11 cellular contexts compared by ENCODE assay signal in genomic region chr18:55585050-55585449, GRCh38. TPM values are rescaled to one million over a fixed set of nuclear protein-coding genes. Genes with fewer than 3 reads are reported as not detected.
DNase-seq lines count a peak whose midpoint lies in the region; ATAC-seq and TF ChIP-seq lines count a peak whose summit lies in the region.
"Had no signal": no experiment of that assay in that cellular context is flagged by ENCODE, and none has a peak within 500 bp of the region (broad histone marks: within the 10 kb centered on the region; RNA-seq: fewer than 3 reads in every experiment).

No MANE protein-coding gene starts in this region.

- peaks cover 5% of the 10 kb centered on the region for H4K20me1 ChIP-seq in smooth muscle cell (ENCODE audit: low read depth)

- H3F3A ChIP-seq in smooth muscle cell (ENCODE audit: low read depth), result peaks cover 4% of the 10 kb centered on the region

- H3K79me2 ChIP-seq in smooth muscle cell (ENCODE audit: low read depth), result peaks cover 86% of the 10 kb centered on the region

- in situ Hi-C loops in astrocyte of the spinal cord (cut with HindIII; ENCODE audit: low sequenced_read_pairs), result no loop called here

- H3K27me3 Mint-ChIP-seq in activated T-cell treated with anti-CD3 and anti-CD28 coated beads, Interleukin-2, amount 50 U/mL, for 4 hours (ENCODE audit: low read depth), result peaks cover 50% of the 10 kb centered on the region

- ATAC-seq in activated T-cell treated with anti-CD3 and anti-CD28 coated beads, Interleukin-2, amount 50 U/mL, for 4 hours, result no peak
- no peak for ATAC-seq in GM19397 (IDR thresholded peaks at IDR 0.05; ENCODE audit: unreplicated experiment)

- H3K27ac ChIP-seq in layer of hippocampus (ENCODE audit: low read depth, low read length), result peak overlapping the region; percentile 89
- peak overlapping the region; percentile 79 for H3K27ac ChIP-seq in smooth muscle cell (ENCODE audit: low read depth)

- H2AFZ ChIP-seq in smooth muscle cell (ENCODE audit: low read depth), result peak overlapping the region; percentile 28

- H3K27me3 ChIP-seq in layer of hippocampus (ENCODE audit: control insufficient read depth, insufficient read depth, low read length) (no peaks in the 10 kb centered on the region), smooth muscle cell (ENCODE audit: low read depth) (no peaks in the 10 kb centered on the region)

- H3K9me3 Mint-ChIP-seq in activated T-cell treated with anti-CD3 and anti-CD28 coated beads, Interleukin-2, amount 50 U/mL, for 4 hours, result no peaks in the 10 kb centered on the region

- H3K4me1 Mint-ChIP-seq in activated T-cell treated with anti-CD3 and anti-CD28 coated beads, Interleukin-2, amount 50 U/mL, for 4 hours (ENCODE audit: low read depth), result peaks cover 19% of the 10 kb centered on the region

- no peak overlapping the region for H3K4me3 Mint-ChIP-seq in activated T-cell treated with anti-CD3 and anti-CD28 coated beads, Interleukin-2, amount 50 U/mL, for 4 hours

- DNase-seq in astrocyte of the spinal cord (ENCODE audit: low read depth, low spot score) (peak; percentile 18), smooth muscle cell (lab: John Stamatoyannopoulos, UW; ENCODE audit: unreplicated experiment) (no peak), hippocampal formation (lab: John Stamatoyannopoulos, UW) (no peak), hypothalamus (lab: John Stamatoyannopoulos, UW) (no peak)
- DNase-seq in activated T-cell treated with anti-CD3 and anti-CD28 coated beads, Interleukin-2, amount 50 U/mL, for 4 hours, result no peak
- DNase-seq: activated CD8-positive, alpha-beta memory T cell treated with anti-CD3 and anti-CD28 coated beads, Interleukin-2, amount 50 U/mL, for 48 hours; DMS79; NCI-H510A had no signal

- H3K4me2 ChIP-seq in smooth muscle cell, result peak overlapping the region; percentile 94

- no peak for TF ChIP-seq CTCF in astrocyte of the spinal cord (IDR thresholded peaks at IDR 0.05; ENCODE audit: low read depth, low read length)
- no peak for TF ChIP-seq CTCF in smooth muscle cell (IDR thresholded peaks at IDR 0.05; ENCODE audit: borderline replicate concordance, insufficient read depth, poor library complexity, severe bottlenecking)

- peak overlapping the region; percentile 42; the same call in 1 of the 2 replicates for H3K9ac ChIP-seq in ES-I3 (ENCODE audit: low read depth, low read length)
- H3K9ac ChIP-seq in smooth muscle cell (ENCODE audit: low read depth), result peak overlapping the region; percentile 76

- H3K9me3 ChIP-seq in ES-I3 (ENCODE audit: control insufficient read depth, insufficient read depth, low read length), result no peaks in the 10 kb centered on the region
- no peaks in the 10 kb centered on the region for H3K9me3 ChIP-seq in smooth muscle cell (replicated peaks; ENCODE audit: low read depth)

- peaks cover 37% of the 10 kb centered on the region for H3K4me1 ChIP-seq in ES-I3 (ENCODE audit: insufficient read depth, low read length)
- peaks cover 58% of the 10 kb centered on the region for H3K4me1 ChIP-seq in smooth muscle cell (ENCODE audit: low read depth)

- H3K4me3 ChIP-seq in astrocyte of the spinal cord (ENCODE audit: low read depth, low read length) (no peak overlapping the region), smooth muscle cell (peak overlapping the region; percentile 86)

- WGBS in smooth muscle cell (ENCODE audit: low lambda C conversion rate), result 62% methylated on average over 2 of the region's 2 CpGs

- H3K36me3 ChIP-seq in ES-I3 (ENCODE audit: insufficient read depth, low read length), result no peaks in the 10 kb centered on the region
- H3K36me3 ChIP-seq in smooth muscle cell (ENCODE audit: low read depth), result no peaks in the 10 kb centered on the region

- no peaks in the 10 kb centered on the region for H3K36me3 Mint-ChIP-seq in activated T-cell treated with anti-CD3 and anti-CD28 coated beads, Interleukin-2, amount 50 U/mL, for 4 hours (ENCODE audit: insufficient read depth)

RNA-seq across cellular contexts. Expression of gene TCF4, which starts 2.9 kb away (rescaled TPM):
- total RNA-seq in smooth muscle cell, result 120 and 141 TPM in 2 replicates
- polyA plus RNA-seq in smooth muscle cell, result 105 and 154 TPM in 2 replicates
- total RNA-seq in activated T-cell treated with anti-CD3 and anti-CD28 coated beads, Interleukin-2, amount 50 U/mL, for 4 hours, result 1 to 10 TPM in 2 of 3 donors, under 1 TPM in 1; 0.91 to 2.6 (median 1.3) TPM

Comparison
In these comparisons a context has a peak if more than half of its experiments do, and no peak if none do; other contexts are left out.
1. RNA of gene TCF4, which starts 2.9 kb away (total RNA-seq): 120 to 141 TPM in smooth muscle cell; 0.91 to 2.6 TPM in activated T-cell treated with anti-CD3 and anti-CD28 coated beads, Interleukin-2, amount 50 U/mL, for 4 hours; every median in the first group is over 10 times any median in the second.